Comparison of ENCODE assay signal across 12 cellular contexts in the genomic region with DNA sequence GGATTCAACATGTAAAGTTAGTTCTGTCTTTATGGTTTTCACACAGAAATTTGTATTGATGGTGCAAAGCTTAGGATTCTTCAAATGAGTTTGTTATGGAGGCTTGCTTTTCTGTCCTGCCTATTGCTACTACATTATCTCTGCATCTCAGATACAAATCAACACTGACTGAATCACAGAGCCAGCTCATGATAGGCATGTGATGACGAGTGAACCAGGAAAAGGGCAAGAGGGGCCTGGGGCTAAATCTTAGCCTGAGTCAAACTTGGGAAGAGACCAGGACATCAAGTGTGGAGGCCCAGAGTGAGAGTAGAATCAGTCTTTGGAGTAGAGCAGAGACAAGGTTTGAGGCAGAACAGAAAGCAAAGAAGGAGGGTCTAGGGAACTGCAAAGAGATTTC.
DNase-seq lines count a peak whose midpoint lies in the region; ATAC-seq and TF ChIP-seq lines count a peak whose summit lies in the region.
"Had no signal": no experiment of that assay in that cellular context is flagged by ENCODE, and none has a peak within 500 bp of the region (broad histone marks: within the 10 kb centered on the region; RNA-seq: fewer than 3 reads in every experiment).

No MANE protein-coding gene starts in this region.

- H3K36me3 ChIP-seq in Panc1 (ENCODE audit: control insufficient read depth, insufficient read depth, low read length) (no peaks in the 10 kb centered on the region), trophoblast cell (ENCODE audit: control insufficient read depth in 1 of 2, insufficient read depth in 2 of 2, low read length in 2 of 2) (no peaks in the 10 kb centered on the region)
- no peaks in the 10 kb centered on the region for H3K36me3 ChIP-seq in CD8-positive, alpha-beta memory T cell (ENCODE audit: insufficient read depth, low read length)
- H3K36me3 ChIP-seq: thoracic aorta had no signal

- H3K27ac Mint-ChIP-seq in activated CD4-positive, alpha-beta T cell treated with anti-CD3 and anti-CD28 coated beads for 36 hours, result peak overlapping the region; percentile 26
- H3K27ac Mint-ChIP-seq in CD8-positive, alpha-beta memory T cell, result peak overlapping the region in 3 of 8 donors; percentile 20 to 57 (median 48)

- H3K79me1 ChIP-seq in trophoblast cell (ENCODE audit: low read length), result peaks cover 24% of the 10 kb centered on the region

- H2AFZ ChIP-seq in trophoblast cell (ENCODE audit: insufficient read depth, low read length, poor library complexity), result no peak overlapping the region

- no peaks in the 10 kb centered on the region for H3K27me3 ChIP-seq in Panc1 (ENCODE audit: control insufficient read depth, insufficient read depth, low read length)
- H3K27me3 ChIP-seq in trophoblast cell (ENCODE audit: insufficient read depth, low read length), result no peaks in the 10 kb centered on the region
- no peaks in the 10 kb centered on the region for H3K27me3 ChIP-seq in CD8-positive, alpha-beta memory T cell (ENCODE audit: insufficient read depth, low read length, poor library complexity, severe bottlenecking)

- intact Hi-C loops in activated CD4-positive, alpha-beta T cell treated with anti-CD3 and anti-CD28 coated beads for 36 hours (cut with DNase I, micrococcal nuclease), result loop anchor here in 1 of 2 experiments (2.0 kb wide), 1 partner anchor 135 kb away; no protein-coding TSS in a partner anchor
- intact Hi-C loops in Panc1 (cut with micrococcal nuclease; ENCODE audit: unreplicated experiment), result loop anchor here (5.0 kb wide), 1 partner anchor 110 kb away; no protein-coding TSS in a partner anchor

- H3K9me3 ChIP-seq in Panc1 (ENCODE audit: control insufficient read depth, insufficient read depth, low read depth, low read length) (peaks cover 6% of the 10 kb centered on the region; the same call in 1 of the 2 replicates), trophoblast cell (ENCODE audit: insufficient read depth, low read depth, low read length) (no peaks in the 10 kb centered on the region)
- no peaks in the 10 kb centered on the region for H3K9me3 ChIP-seq in CD8-positive, alpha-beta memory T cell (ENCODE audit: low read length)
- H3K9me3 ChIP-seq: thoracic aorta had no signal

- peaks cover 65% of the 10 kb centered on the region for H3K4me1 Mint-ChIP-seq in activated CD4-positive, alpha-beta T cell treated with anti-CD3 and anti-CD28 coated beads for 36 hours
- H3K4me1 Mint-ChIP-seq in CD8-positive, alpha-beta memory T cell, result peaks cover 30 to 50% (median 44%) of the 10 kb centered on the region in 3 donors

- H3K79me2 ChIP-seq in trophoblast cell (ENCODE audit: control insufficient read depth, insufficient read depth, low read length, poor library complexity), result no peaks in the 10 kb centered on the region

- TF ChIP-seq CTCF in Panc1 (IDR thresholded peaks at IDR 0.05), result no peak
- no peak for TF ChIP-seq CTCF in choroid plexus epithelial cell (conservative IDR thresholded peaks at IDR 0.05; ENCODE audit: low read depth, low read length)

- CTCF ChIA-PET in activated CD4-positive, alpha-beta T cell treated with anti-CD3 and anti-CD28 coated beads for 36 hours (lab: Charles Lee), result interaction anchor here (0.6 to 1.7 kb wide), 9 partner anchors 9 to 371 kb away, joined by 3 to 5 read pairs (median 4); no protein-coding TSS in a partner anchor
- CTCF ChIA-PET in Panc1 (lab: Charles Lee), result interaction anchor here (1.5 kb wide), 1 partner anchor 29 kb away, joined by 4 read pairs; no protein-coding TSS in a partner anchor
- CTCF ChIA-PET in CD8-positive, alpha-beta memory T cell (lab: Charles Lee), result interaction anchor here (0.9 kb wide), 1 partner anchor 135 kb away, joined by 3 read pairs; no protein-coding TSS in a partner anchor

- H3K4me1 ChIP-seq in Panc1 (ENCODE audit: control insufficient read depth, insufficient read depth, low read length) (peaks cover 36% of the 10 kb centered on the region), trophoblast cell (ENCODE audit: control insufficient read depth in 1 of 2, insufficient read depth in 2 of 2, low read length in 2 of 2) (peaks cover 28 to 34% of the 10 kb centered on the region in 2 experiments)
- H3K4me1 ChIP-seq in CD8-positive, alpha-beta memory T cell (ENCODE audit: insufficient read depth, low read length), result peaks cover 28% of the 10 kb centered on the region

- H3K9ac ChIP-seq in trophoblast cell (ENCODE audit: low read length), result no peak overlapping the region

- no peak overlapping the region for H3K23ac ChIP-seq in trophoblast cell (ENCODE audit: low read length)

- BruUV-seq in Panc1 (replicated peaks; lab: Mats Ljungman, UMichigan), result no TSS peak

- H3K27ac ChIP-seq in Panc1 (ENCODE audit: low read length) (peak overlapping the region; percentile 92), trophoblast cell (ENCODE audit: low read depth, low read length) (peak overlapping the region; percentile 77)
- H3K27ac ChIP-seq in CD8-positive, alpha-beta memory T cell (ENCODE audit: low read depth, low read length), result no peak overlapping the region
- H3K27ac ChIP-seq: thoracic aorta had no signal

- H3K14ac ChIP-seq in trophoblast cell (ENCODE audit: low read length), result no peak overlapping the region

- H3K4me3 ChIP-seq in Panc1 (ENCODE audit: low read depth in 2 of 2, low read length in 2 of 2) (no peak overlapping the region), choroid plexus epithelial cell (ENCODE audit: low read depth, low read length) (no peak overlapping the region), trophoblast cell (ENCODE audit: low read depth, low read length) (no peak overlapping the region)
- no peak overlapping the region for H3K4me3 ChIP-seq in CD8-positive, alpha-beta memory T cell (ENCODE audit: low read length)
- H3K4me3 ChIP-seq: thoracic aorta had no signal

- peaks cover 9% of the 10 kb centered on the region for H3K9me3 Mint-ChIP-seq in activated CD4-positive, alpha-beta T cell treated with anti-CD3 and anti-CD28 coated beads for 36 hours (ENCODE audit: low read depth)
- peaks cover 0 to 1% (median 0%) of the 10 kb centered on the region in 5 donors for H3K9me3 Mint-ChIP-seq in CD8-positive, alpha-beta memory T cell

- in situ Hi-C loops in Panc1 (cut with HindIII; ENCODE audit: low pct_unique_long_range_greater_than_20kb, low sequenced_read_pairs) (no loop called here), KBM-7 (cut with MboI; ENCODE audit: low pct_unique_long_range_greater_than_20kb, low sequenced_read_pairs) (no loop called here)

- no peak overlapping the region for H3K4me2 ChIP-seq in trophoblast cell (ENCODE audit: low read length)

- no peak for DNase-seq in activated CD4-positive, alpha-beta T cell treated with anti-CD3 and anti-CD28 coated beads for 36 hours
- DNase-seq in activated CD4-positive, alpha-beta T cell treated with anti-CD3 and anti-CD28 coated beads for 1 hour, result no peak
- DNase-seq in Panc1 (ENCODE audit: low read depth, low spot score) (peak; percentile 70), choroid plexus epithelial cell (ENCODE audit: low read depth) (peak; percentile 13), trophoblast cell (peak; percentile 86 to 96), KBM-7 (no peak)
- no peak for DNase-seq in CD8-positive, alpha-beta memory T cell
- no peak for DNase-seq in activated effector memory CD4-positive, alpha-beta T cell treated with anti-CD3 and anti-CD28 coated beads, Interleukin-2, amount 50 U/mL, for 16 hours
- DNase-seq: amygdala, head of caudate nucleus, left ventricle myocardium superior had no signal

- no peak overlapping the region for H2BK12ac ChIP-seq in trophoblast cell (ENCODE audit: low read length)

- H2BK120ac ChIP-seq in trophoblast cell (ENCODE audit: insufficient read depth, low read length, poor library complexity), result peak overlapping the region; percentile 47

- no CpG with 5 or more reads among the region's 1 CpG for WGBS in trophoblast cell (ENCODE audit: extremely low coverage, insufficient coverage, insufficient read length)

- no peak overlapping the region for H4K91ac ChIP-seq in trophoblast cell (ENCODE audit: low read depth, low read length)

- peaks cover 5% of the 10 kb centered on the region for H3K36me3 Mint-ChIP-seq in activated CD4-positive, alpha-beta T cell treated with anti-CD3 and anti-CD28 coated beads for 36 hours (ENCODE audit: low read depth)
- H3K36me3 Mint-ChIP-seq in CD8-positive, alpha-beta memory T cell, result peaks cover 0 to 12% (median 3%) of the 10 kb centered on the region in 3 donors

- no peaks in the 10 kb centered on the region for H3K27me3 Mint-ChIP-seq in activated CD4-positive, alpha-beta T cell treated with anti-CD3 and anti-CD28 coated beads for 36 hours
- H3K27me3 Mint-ChIP-seq in CD8-positive, alpha-beta memory T cell, result peaks cover 0 to 1% of the 10 kb centered on the region in 2 donors

- POLR2A ChIA-PET in activated CD4-positive, alpha-beta T cell treated with anti-CD3 and anti-CD28 coated beads for 36 hours (lab: Charles Lee), result interaction anchor here (0.6 to 1.7 kb wide), 3 partner anchors 109 to 298 kb away, joined by 3 to 7 read pairs (median 3); no protein-coding TSS in a partner anchor
- POLR2A ChIA-PET in Panc1 (lab: Charles Lee), result interaction anchor here (1.1 to 1.4 kb wide), 3 partner anchors 12 to 108 kb away, joined by 3 to 8 read pairs (median 5); no protein-coding TSS in a partner anchor
- POLR2A ChIA-PET in CD8-positive, alpha-beta memory T cell (lab: Charles Lee), result interaction anchor here (0.7 kb wide), 1 partner anchor 173 kb away, joined by 5 read pairs; no protein-coding TSS in a partner anchor

- no peak overlapping the region for H3K18ac ChIP-seq in trophoblast cell (ENCODE audit: low read length)

- ATAC-seq in activated CD4-positive, alpha-beta T cell treated with anti-CD3 and anti-CD28 coated beads for 36 hours, result no peak
- ATAC-seq in Panc1, result peak; percentile 64

- H3K4ac ChIP-seq in trophoblast cell (ENCODE audit: low read depth, low read length), result no peak overlapping the region

- no peak overlapping the region for H2AK5ac ChIP-seq in trophoblast cell (ENCODE audit: low read length)

- H4K8ac ChIP-seq in trophoblast cell (ENCODE audit: low read depth, low read length), result no peak overlapping the region

- H4K12ac ChIP-seq in trophoblast cell (ENCODE audit: low read depth, low read length), result no peak overlapping the region

- H2BK5ac ChIP-seq in trophoblast cell (ENCODE audit: low read depth, low read length, poor library complexity), result no peak overlapping the region

- no peak overlapping the region for H3K4me3 Mint-ChIP-seq in activated CD4-positive, alpha-beta T cell treated with anti-CD3 and anti-CD28 coated beads for 36 hours
- H3K4me3 Mint-ChIP-seq in CD8-positive, alpha-beta memory T cell, result no peak overlapping the region

Comparison
In these comparisons a context has a peak if more than half of its experiments do, and no peak if none do; other contexts are left out.
1. DNase-seq: peak in Panc1 (single experiment), choroid plexus epithelial cell (single experiment) and trophoblast cell (2 of 2); none in activated CD4-positive, alpha-beta T cell treated with anti-CD3 and anti-CD28 coated beads for 36 hours (single experiment), activated CD4-positive, alpha-beta T cell treated with anti-CD3 and anti-CD28 coated beads for 1 hour (single experiment), CD8-positive, alpha-beta memory T cell (0 of 5), KBM-7 (single experiment) and activated effector memory CD4-positive, alpha-beta T cell treated with anti-CD3 and anti-CD28 coated beads, Interleukin-2, amount 50 U/mL, for 16 hours (single experiment).